ENCODE assay signal across 28 cellular contexts in the genomic region with DNA sequence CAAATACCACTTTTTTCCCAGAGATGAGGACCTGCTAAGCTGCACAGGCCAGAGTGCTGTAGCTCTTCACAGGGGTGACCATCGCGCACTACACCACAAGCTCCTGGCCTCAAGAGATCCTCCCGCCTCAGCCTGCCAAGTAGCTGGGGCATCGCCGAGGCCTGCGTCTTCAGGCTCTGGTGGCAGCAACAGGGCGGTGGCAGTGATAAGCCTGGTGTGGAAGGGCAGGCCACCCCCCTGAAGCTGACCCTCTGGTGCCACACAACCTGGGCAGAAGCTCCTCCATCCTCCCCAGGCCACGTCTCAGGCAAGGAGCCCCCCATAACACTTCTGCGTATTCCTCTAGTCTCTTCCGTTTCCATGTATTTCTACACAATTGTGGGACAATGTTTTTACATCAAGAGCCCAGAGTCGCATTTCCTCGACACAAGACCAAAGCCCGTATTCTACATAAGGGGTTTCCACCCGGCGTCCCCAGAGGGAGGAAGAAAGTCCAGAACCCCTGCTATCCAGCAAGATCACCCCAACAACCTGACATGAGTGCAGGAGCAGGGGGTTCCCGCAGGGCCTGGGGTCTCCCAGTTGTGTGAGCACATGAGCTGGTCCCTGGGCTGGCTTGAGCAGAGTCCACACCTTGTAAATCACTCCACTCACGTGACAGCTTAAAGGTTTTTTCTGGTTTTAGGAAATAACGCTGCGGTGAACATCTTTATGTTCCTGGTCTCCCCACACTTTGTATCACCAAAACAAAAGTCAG. TPM values are rescaled to one million over a fixed set of nuclear protein-coding genes. Genes with fewer than 3 reads are reported as not detected.
DNase-seq lines count a peak whose midpoint lies in the region; ATAC-seq, FAIRE-seq and TF ChIP-seq lines count a peak whose summit lies in the region.
"Had no signal": no experiment of that assay in that cellular context is flagged by ENCODE, and none has a peak within 500 bp of the region (broad histone marks: within the 10 kb centered on the region; RNA-seq: fewer than 3 reads in every experiment).

No MANE protein-coding gene starts in this region.

- H3K9me3 Mint-ChIP-seq in T-helper 2 cell treated with Interferon-gamma antibody and Interleukin-4, amounts not matched to agents 5 μg/mL and 100 μg/mL, for 36 hours = no peaks in the 10 kb centered on the region
- no peaks in the 10 kb centered on the region for H3K9me3 Mint-ChIP-seq in H9
- H3K9me3 Mint-ChIP-seq: activated B cell treated with CpG ODN at 0.5 μM for 24 hours; natural killer cell; stimulated activated memory B cell treated with anti-CD40 and anti-IgM and Interleukin-4, amounts not matched to agents 10 μg/mL and 1 μg/mL and 100 μg/mL, for 72 hours had no signal

- peak overlapping the region; percentile 8 for H3K27ac Mint-ChIP-seq in T-helper 2 cell treated with Interferon-gamma antibody and Interleukin-4, amounts not matched to agents 5 μg/mL and 100 μg/mL, for 36 hours
- H3K27ac Mint-ChIP-seq in H9 = peak overlapping the region in 2 of 3 experiments; percentile 25 to 73; a peak in 2 of 7 replicates
- H3K27ac Mint-ChIP-seq: activated B cell treated with CpG ODN at 0.5 μM for 24 hours; stimulated activated memory B cell treated with anti-CD40 and anti-IgM and Interleukin-4, amounts not matched to agents 10 μg/mL and 1 μg/mL and 100 μg/mL, for 72 hours had no signal

- H3K4me3 Mint-ChIP-seq in T-helper 2 cell treated with Interferon-gamma antibody and Interleukin-4, amounts not matched to agents 5 μg/mL and 100 μg/mL, for 36 hours = no peak overlapping the region
- no peak overlapping the region for H3K4me3 Mint-ChIP-seq in H9
- H3K4me3 Mint-ChIP-seq: activated B cell treated with CpG ODN at 0.5 μM for 24 hours; natural killer cell; stimulated activated memory B cell treated with anti-CD40 and anti-IgM and Interleukin-4, amounts not matched to agents 10 μg/mL and 1 μg/mL and 100 μg/mL, for 72 hours had no signal

- H3K27me3 ChIP-seq in H9 (ENCODE audit: insufficient read depth, low read length) (no peaks in the 10 kb centered on the region), K562 (ENCODE audit: control insufficient read depth in 2 of 2, insufficient read depth in 2 of 2, low read length in 2 of 2) (no peaks in the 10 kb centered on the region), neuronal stem cell (ENCODE audit: control insufficient read depth in 3 of 3, insufficient read depth in 3 of 3, low read depth in 1 of 3, low read length in 3 of 3) (no peaks in the 10 kb centered on the region)
- H3K27me3 ChIP-seq: heart right ventricle had no signal

- H3K27ac ChIP-seq in H9 (ENCODE audit: insufficient read length, low read depth, low read length) (no peak overlapping the region), K562 (ENCODE audit: extremely low read depth, low read depth, low read length) (no peak overlapping the region), neuronal stem cell (replicated peaks; ENCODE audit: low read length) (no peak overlapping the region)
- H3K27ac ChIP-seq: 22Rv1 had no signal

- TF ChIP-seq POLR2A in K562 (conservative IDR thresholded peaks at IDR 0.05) = no peak

- H3K79me1 ChIP-seq in H9 (ENCODE audit: insufficient read depth, low read depth, low read length, poor library complexity, severe bottlenecking) (no peaks in the 10 kb centered on the region), neuronal stem cell (ENCODE audit: low read depth, low read length) (no peaks in the 10 kb centered on the region)

- H3K18ac ChIP-seq in H9 (ENCODE audit: insufficient read length, low read depth, low read length) (no peak overlapping the region), neuronal stem cell (ENCODE audit: low read length) (no peak overlapping the region)

- no peaks in the 10 kb centered on the region for H3K23me2 ChIP-seq in H9 (ENCODE audit: insufficient read length, low read depth, low read length, poor library complexity, severe bottlenecking)

- H3K9me3 ChIP-seq in H9 (ENCODE audit: control insufficient read depth, low read depth, low read length) (no peaks in the 10 kb centered on the region), K562 (replicated peaks; ENCODE audit: control insufficient read depth, insufficient read depth, low read depth, low read length) (no peaks in the 10 kb centered on the region), neuronal stem cell (replicated peaks in 1 of 2; ENCODE audit: control insufficient read depth in 2 of 2, insufficient read depth in 1 of 2, low read depth in 1 of 2, low read length in 2 of 2) (no peaks in the 10 kb centered on the region)
- H3K9me3 ChIP-seq: heart right ventricle, mucosa of descending colon had no signal

- H2BK120ac ChIP-seq in H9 (ENCODE audit: low read depth, low read length, poor library complexity, severe bottlenecking) = no peak overlapping the region
- no peak overlapping the region for H2BK120ac ChIP-seq in neuronal stem cell (ENCODE audit: low read depth, low read length)

- H3K9me1 ChIP-seq in K562 (ENCODE audit: control insufficient read depth, insufficient read depth, low read length) = no peaks in the 10 kb centered on the region

- no peak for FAIRE-seq in K562 (lab: Jason Lieb, UNC)
- FAIRE-seq: RCC 7860 had no signal

- TF ChIP-seq CTCF in H9 (conservative IDR thresholded peaks at IDR 0.05) (no peak), K562 (IDR thresholded peaks at IDR 0.05 in 2 of 3, conservative IDR thresholded peaks at IDR 0.05 in 1 of 3; ENCODE audit: insufficient read depth in 2 of 3, low read depth in 1 of 3, low read length in 3 of 3) (no peak)

- H3K4me2 ChIP-seq in H9 (ENCODE audit: insufficient read depth, insufficient read length, low read length) (no peak overlapping the region), K562 (ENCODE audit: insufficient read depth, low read length) (no peak overlapping the region), neuronal stem cell (ENCODE audit: insufficient read depth, low read length, poor library complexity, severe bottlenecking) (no peak overlapping the region)

- H3K36me3 ChIP-seq in K562 (ENCODE audit: control insufficient read depth, insufficient read depth, low read length) = peaks cover 92% of the 10 kb centered on the region
- peaks cover 17 to 58% of the 10 kb centered on the region in 2 donors for H3K36me3 ChIP-seq in neuronal stem cell (replicated peaks in 1 of 2; ENCODE audit: control insufficient read depth in 2 of 2, insufficient read depth in 2 of 2, low read length in 2 of 2)

- ATAC-seq in K562 (no peak), HG03432 (IDR thresholded peaks at IDR 0.05; ENCODE audit: unreplicated experiment) (no peak)
- ATAC-seq: heart right ventricle; mucosa of descending colon; natural killer cell; stimulated activated memory B cell treated with anti-CD40 and anti-IgM and Interleukin-4, amounts not matched to agents 10 μg/mL and 1 μg/mL and 100 μg/mL, for 72 hours had no signal

- intact Hi-C loops in K562 (cut with micrococcal nuclease) = loop anchor here (5.0 kb wide), 1 partner anchor 40 kb away; a partner anchor contains a TSS

- H2AFZ ChIP-seq in H9 (ENCODE audit: low read length) (no peak overlapping the region), K562 (ENCODE audit: low read depth, low read length) (no peak overlapping the region), neuronal stem cell (ENCODE audit: low read length) (no peak overlapping the region)
- H2AFZ ChIP-seq: GM23248 had no signal

- no peak overlapping the region for H3K23ac ChIP-seq in H9 (ENCODE audit: insufficient read length, low read depth, low read length)
- no peak overlapping the region for H3K23ac ChIP-seq in neuronal stem cell (ENCODE audit: low read depth, low read length, poor library complexity)

- H2AK5ac ChIP-seq in H9 (ENCODE audit: insufficient read length, low read length) (no peak overlapping the region), neuronal stem cell (ENCODE audit: low read depth, low read length) (no peak overlapping the region)

- peaks cover 70% of the 10 kb centered on the region for H3K36me3 Mint-ChIP-seq in T-helper 2 cell treated with Interferon-gamma antibody and Interleukin-4, amounts not matched to agents 5 μg/mL and 100 μg/mL, for 36 hours (ENCODE audit: low read depth)
- H3K36me3 Mint-ChIP-seq in H9 (ENCODE audit: insufficient read depth in 1 of 3, low read depth in 3 of 3) = peaks cover 11 to 75% (median 72%) of the 10 kb centered on the region in 3 experiments; a peak in 6 of 7 replicates

- POLR2A ChIA-PET in K562 (lab: Yijun Ruan, JAX) = interaction anchor here (0.6 to 3.5 kb wide), 10 partner anchors 8 to 117 kb away, joined by 3 to 22 read pairs (median 4); a partner anchor contains a TSS

- H3K14ac ChIP-seq in H9 (ENCODE audit: insufficient read depth, low read length) (no peak overlapping the region), neuronal stem cell (ENCODE audit: low read length) (no peak overlapping the region)

- WGBS in H9 (ENCODE audit: extremely low coverage, insufficient read length, low lambda C conversion rate) = no CpG with 5 or more reads among the region's 19 CpGs
- WGBS in K562 (ENCODE audit: insufficient coverage, low coverage, missing lambda C conversion rate) = 95% methylated on average over 19 of the region's 19 CpGs
- no CpG with 5 or more reads among the region's 19 CpGs for WGBS in neuronal stem cell (ENCODE audit: extremely low coverage in 2 of 2, insufficient read length in 2 of 2, insufficient replicate concordance in 1 of 2), 2 donors

- H3K4me1 Mint-ChIP-seq in T-helper 2 cell treated with Interferon-gamma antibody and Interleukin-4, amounts not matched to agents 5 μg/mL and 100 μg/mL, for 36 hours (ENCODE audit: low read depth) = no peaks in the 10 kb centered on the region
- no peaks in the 10 kb centered on the region for H3K4me1 Mint-ChIP-seq in H9
- H3K4me1 Mint-ChIP-seq: activated B cell treated with CpG ODN at 0.5 μM for 24 hours; stimulated activated memory B cell treated with anti-CD40 and anti-IgM and Interleukin-4, amounts not matched to agents 10 μg/mL and 1 μg/mL and 100 μg/mL, for 72 hours had no signal

- H3K4me1 ChIP-seq in H9 (ENCODE audit: insufficient read depth, low read length) (no peaks in the 10 kb centered on the region), K562 (replicated peaks in 1 of 2; ENCODE audit: control insufficient read depth in 2 of 2, insufficient read depth in 2 of 2, low read length in 2 of 2) (peaks cover 22 to 30% of the 10 kb centered on the region in 2 experiments; a peak in 4 of 5 replicates), neuronal stem cell (ENCODE audit: control insufficient read depth in 2 of 2, insufficient read depth in 1 of 2, low read depth in 1 of 2, low read length in 2 of 2) (no peaks in the 10 kb centered on the region)

- H3K27me3 Mint-ChIP-seq in T-helper 2 cell treated with Interferon-gamma antibody and Interleukin-4, amounts not matched to agents 5 μg/mL and 100 μg/mL, for 36 hours (ENCODE audit: low read depth) = no peaks in the 10 kb centered on the region
- no peaks in the 10 kb centered on the region; the same call in 1 of the 2 replicates for H3K27me3 Mint-ChIP-seq in H9 (ENCODE audit: low read depth)
- H3K27me3 Mint-ChIP-seq: activated B cell treated with CpG ODN at 0.5 μM for 24 hours; stimulated activated memory B cell treated with anti-CD40 and anti-IgM and Interleukin-4, amounts not matched to agents 10 μg/mL and 1 μg/mL and 100 μg/mL, for 72 hours had no signal

- TF ChIP-seq RAD21 in K562 (CRISPR knock-in tag; conservative IDR thresholded peaks at IDR 0.05 in 1 of 2, IDR thresholded peaks at IDR 0.05 in 1 of 2) = no peak

- H2BK5ac ChIP-seq in H9 (ENCODE audit: insufficient read length, low read length) (no peak overlapping the region), neuronal stem cell (ENCODE audit: low read length) (no peak overlapping the region)

- H3K79me2 ChIP-seq in H9 (ENCODE audit: insufficient read depth, low read length) = no peaks in the 10 kb centered on the region
- H3K79me2 ChIP-seq in K562 (ENCODE audit: control insufficient read depth, insufficient read depth, low read length) = no peaks in the 10 kb centered on the region

- no peak for TF ChIP-seq EP300 in K562 (IDR thresholded peaks at IDR 0.05; ENCODE audit: low read length)

- no peak overlapping the region for H3K4ac ChIP-seq in H9 (ENCODE audit: low read depth, low read length)
- H3K4ac ChIP-seq in neuronal stem cell (ENCODE audit: low read length) = no peak overlapping the region

- CTCF ChIA-PET in K562 (lab: Yijun Ruan, JAX; ENCODE audit: low intra/inter-chr PET ratio) = interaction anchor here (0.6 kb wide), 1 partner anchor 143 kb away, joined by 3 read pairs; no protein-coding TSS in a partner anchor

- no TSS peak for BruUV-seq in K562 (replicated peaks; lab: Mats Ljungman, UMichigan)

- H2BK20ac ChIP-seq in H9 (ENCODE audit: low read depth, low read length, poor library complexity, severe bottlenecking) = no peak overlapping the region

- no peak overlapping the region for H2BK12ac ChIP-seq in H9 (ENCODE audit: insufficient read length, low read depth, low read length)
- H2BK12ac ChIP-seq in neuronal stem cell (ENCODE audit: low read length) = no peak overlapping the region

- no peak overlapping the region for H3K56ac ChIP-seq in H9 (ENCODE audit: insufficient read length, low read depth, low read length)

- no peak for DNase-seq in T-helper 2 cell treated with Interferon-gamma antibody and Interleukin-4, amounts not matched to agents 5 μg/mL and 100 μg/mL, for 36 hours (ENCODE audit: low spot score)
- DNase-seq in T-helper 2 cell (no peak), H9 (no peak), K562 (ENCODE audit: extremely low read depth in 1 of 4, low spot score in 3 of 4) (no peak), neuronal stem cell (ENCODE audit: low spot score) (no peak), iPS-NIHi7 (ENCODE audit: extremely low spot score) (no peak), UCSD-AML1 (lab: John Stamatoyannopoulos, UW; ENCODE audit: unreplicated experiment) (no peak)
- DNase-seq: activated B cell treated with CpG ODN at 0.5 μM for 24 hours; activated CD4-positive, alpha-beta T cell treated with anti-CD3 and anti-CD28 coated beads, Interleukin-2, amount 50 U/mL, for 4 hours; activated effector memory CD4-positive, alpha-beta T cell treated with Interleukin-2 at 50 U/mL for 16 hours; dermis blood vessel endothelial cell; EL; foreskin melanocyte; GM23248; heart right ventricle; mucosa of descending colon; MV-4-11; natural killer cell; NCI-H1436; NCI-H2081; SIG-M5; substantia nigra; T1000; trophoblast cell had no signal

- no peak overlapping the region for H4K5ac ChIP-seq in H9 (ENCODE audit: insufficient read length, low read depth, low read length)

- H3K9ac ChIP-seq in H9 (ENCODE audit: extremely low read depth, insufficient read length, low read length) = no peak overlapping the region
- peak overlapping the region in 1 of 2 experiments; percentile 67; a peak in 2 of 4 replicates for H3K9ac ChIP-seq in K562 (ENCODE audit: insufficient read depth in 1 of 2, low read depth in 2 of 2, low read length in 2 of 2)
- peak overlapping the region; percentile 63 for H3K9ac ChIP-seq in neuronal stem cell (ENCODE audit: low read depth, low read length, poor library complexity)
- H3K9ac ChIP-seq: GM23248 had no signal

- H4K91ac ChIP-seq in H9 (ENCODE audit: insufficient read length, low read depth, low read length) (no peak overlapping the region), neuronal stem cell (ENCODE audit: low read depth, low read length, poor library complexity) (no peak overlapping the region)

- H4K8ac ChIP-seq in H9 (replicated peaks; ENCODE audit: insufficient read length, low read depth, low read length) (no peak overlapping the region), neuronal stem cell (ENCODE audit: low read depth, low read length) (no peak overlapping the region)

- in situ Hi-C loops in K562 (cut with MboI) = no loop called here

- H4K20me1 ChIP-seq in H9 (ENCODE audit: control insufficient read depth, insufficient read depth, insufficient read length) = no peaks in the 10 kb centered on the region
- no peaks in the 10 kb centered on the region for H4K20me1 ChIP-seq in K562 (replicated peaks; ENCODE audit: control insufficient read depth, insufficient read depth, low read length)

- H3K4me3 ChIP-seq in K562 (no peak overlapping the region), neuronal stem cell (ENCODE audit: low read length in 2 of 2) (peak overlapping the region in 1 of 2 donors; percentile 3)
- H3K4me3 ChIP-seq: GM23248, heart right ventricle, mucosa of descending colon had no signal

- H2BK15ac ChIP-seq in H9 (ENCODE audit: low read depth, low read length) = no peak overlapping the region
- H2BK15ac ChIP-seq in neuronal stem cell (ENCODE audit: low read length) = no peak overlapping the region

- H3T11ph ChIP-seq in H9 (ENCODE audit: low read length) = no peak overlapping the region

RNA-seq across cellular contexts. Expression of a gene that starts 37.6 kb away (rescaled TPM):
- total RNA-seq in H9 (2021) (98.6 and 99.4 TPM in 2 replicates), K562 (2014; rRNA removed) (47.2 and 50.6 TPM in 2 replicates), K562 (2014; rRNA removed; fragmentation: Illumina TruSeq; extraction: Trizol) (75.9 and 83.0 TPM in 2 replicates), K562 (2015; rRNA removed; fragmentation: Illumina TruSeq; extraction: Trizol) (65.1 and 70.1 TPM in 2 replicates), K562 (2021) (103 and 127 TPM in 2 replicates)
- 177 and 316 TPM in 2 replicates for total RNA-seq in K562 (2011; cell fraction: chromatin; rRNA removed; ENCODE audit: low replicate concordance)
- 101 and 122 TPM in 2 replicates for total RNA-seq in K562 (2011; cell fraction: nucleolus; rRNA removed)
- 178 and 208 TPM in 2 replicates for total RNA-seq in K562 (2011; cell fraction: nucleoplasm; rRNA removed)
- polyA plus RNA-seq in K562 (2011; rRNA removed) (75.0 and 124 TPM in 2 replicates), K562 (2014; fragmentation: Illumina TruSeq; extraction: Trizol) (78.8 and 86.1 TPM in 2 replicates), K562 (2014; fragmentation: Nextera tagmentation; extraction: Ambion mirVana) (10 to 100 TPM; 21.5 to 97.7 TPM), K562 (2014; rRNA removed) (94.6 and 97.2 TPM in 2 replicates)
- 54.9 and 63.1 TPM in 2 replicates for polyA plus RNA-seq in K562 (2011; cell fraction: cytosol; rRNA removed)
- polyA plus RNA-seq in K562 (2011; cell fraction: nucleus; rRNA removed) = 114 and 154 TPM in 2 replicates
- polyA plus RNA-seq in K562 (2012) = 71.2 and 97.6 TPM in 2 replicates
- 201 and 283 TPM in 2 replicates for polyA minus RNA-seq in K562 (2011; rRNA and poly(A)+ RNA removed)
- 50.1 and 65.9 TPM in 2 replicates for polyA minus RNA-seq in K562 (2011; cell fraction: cytosol; rRNA and poly(A)+ RNA removed)
- polyA minus RNA-seq in K562 (2011; cell fraction: nucleus; rRNA and poly(A)+ RNA removed) = 111 and 112 TPM in 2 replicates
- 31.3 TPM for polyA plus RNA-seq in neuronal stem cell (2013, experiment 1 of 2)
- 33.0 TPM for polyA plus RNA-seq in neuronal stem cell (2013, experiment 2 of 2)
